Comparison of ENCODE assay signal across 12 cellular contexts in the genomic region with DNA sequence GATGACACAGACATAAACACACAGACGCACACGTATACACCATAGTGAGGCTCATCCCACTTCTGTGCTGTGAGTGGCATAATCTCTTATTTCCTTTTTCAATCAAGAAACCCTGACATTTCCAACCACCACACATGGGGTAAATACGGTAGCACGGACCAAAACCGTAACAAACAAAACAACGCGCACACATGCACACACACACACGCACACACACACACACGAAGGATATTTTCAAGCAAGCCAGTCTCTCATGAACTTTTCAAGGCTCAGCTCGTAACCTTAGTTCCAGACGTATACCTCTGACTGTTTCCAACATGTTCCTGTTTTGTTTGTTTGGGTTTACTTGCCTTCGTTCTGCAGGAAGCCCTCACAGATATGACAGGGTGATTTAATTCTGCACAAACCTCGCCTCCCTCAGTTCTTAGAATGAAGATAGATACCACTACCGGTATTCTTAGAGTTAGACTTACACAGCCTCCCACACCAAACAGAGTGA.
DNase-seq lines count a peak whose midpoint lies in the region; ATAC-seq, FAIRE-seq and TF ChIP-seq lines count a peak whose summit lies in the region.
"Had no signal": no experiment of that assay in that cellular context is flagged by ENCODE, and none has a peak within 500 bp of the region (broad histone marks: within the 10 kb centered on the region; RNA-seq: fewer than 3 reads in every experiment).

No MANE protein-coding gene starts in this region.

- ATAC-seq in HG03565 (IDR thresholded peaks at IDR 0.05; ENCODE audit: unreplicated experiment) (peak; percentile 38), natural killer cell (peak; percentile 58 to 80 (median 75)), GM21717 (IDR thresholded peaks at IDR 0.05; ENCODE audit: unreplicated experiment) (no peak), GM19463 (IDR thresholded peaks at IDR 0.05; ENCODE audit: unreplicated experiment) (no peak)
- ATAC-seq: left ventricle myocardium superior had no signal

- H3K27ac Mint-ChIP-seq in natural killer cell (no peak overlapping the region), endothelial cell (ENCODE audit: unreplicated experiment) (no peak overlapping the region)

- H3K4me3 Mint-ChIP-seq in natural killer cell (no peak overlapping the region), endothelial cell (ENCODE audit: unreplicated experiment) (no peak overlapping the region)

- no peak for TF ChIP-seq CTCF in natural killer cell (IDR thresholded peaks at IDR 0.05)
- no peak for TF ChIP-seq CTCF in endothelial cell (IDR thresholded peaks at IDR 0.05; ENCODE audit: unreplicated experiment)

- DNase-seq in GM19239 (ENCODE audit: insufficient read length, low spot score) (no peak), natural killer cell (no peak), endothelial cell (ENCODE audit: low spot score) (no peak), islet precursor cell (no peak)
- DNase-seq in activated T-cell treated with anti-CD3 and anti-CD28 coated beads, Interleukin-2, amount 50 U/mL, for 1 hour = peak; percentile 57
- DNase-seq: IMR-90, left ventricle myocardium superior had no signal

- no peaks in the 10 kb centered on the region for H3K9me3 Mint-ChIP-seq in natural killer cell
- no peaks in the 10 kb centered on the region for H3K9me3 Mint-ChIP-seq in endothelial cell (ENCODE audit: unreplicated experiment)

- H3K4me1 Mint-ChIP-seq in natural killer cell (peaks cover 10 to 17% of the 10 kb centered on the region in 2 donors), endothelial cell (ENCODE audit: unreplicated experiment) (no peaks in the 10 kb centered on the region)

- peak; percentile 63 for FAIRE-seq in GM19239 (lab: Jason Lieb, UNC)
- FAIRE-seq: endometrium, G401.6 had no signal

- intact Hi-C loops in natural killer cell (cut with micrococcal nuclease) = no loop called here

- no peaks in the 10 kb centered on the region for H3K27me3 Mint-ChIP-seq in natural killer cell (ENCODE audit: low read depth in 2 of 2)
- no peaks in the 10 kb centered on the region for H3K27me3 Mint-ChIP-seq in endothelial cell (ENCODE audit: unreplicated experiment)

- H3K36me3 Mint-ChIP-seq in natural killer cell (no peaks in the 10 kb centered on the region), endothelial cell (ENCODE audit: low read depth, unreplicated experiment) (no peaks in the 10 kb centered on the region)

Comparison
In these comparisons a context has a peak if more than half of its experiments do, and no peak if none do; other contexts are left out.
1. ATAC-seq: peak in HG03565 (single experiment) and natural killer cell (3 of 3); none in GM21717 (single experiment) and GM19463 (single experiment).